24 cellular contexts compared by ENCODE assay signal in the genomic region with DNA sequence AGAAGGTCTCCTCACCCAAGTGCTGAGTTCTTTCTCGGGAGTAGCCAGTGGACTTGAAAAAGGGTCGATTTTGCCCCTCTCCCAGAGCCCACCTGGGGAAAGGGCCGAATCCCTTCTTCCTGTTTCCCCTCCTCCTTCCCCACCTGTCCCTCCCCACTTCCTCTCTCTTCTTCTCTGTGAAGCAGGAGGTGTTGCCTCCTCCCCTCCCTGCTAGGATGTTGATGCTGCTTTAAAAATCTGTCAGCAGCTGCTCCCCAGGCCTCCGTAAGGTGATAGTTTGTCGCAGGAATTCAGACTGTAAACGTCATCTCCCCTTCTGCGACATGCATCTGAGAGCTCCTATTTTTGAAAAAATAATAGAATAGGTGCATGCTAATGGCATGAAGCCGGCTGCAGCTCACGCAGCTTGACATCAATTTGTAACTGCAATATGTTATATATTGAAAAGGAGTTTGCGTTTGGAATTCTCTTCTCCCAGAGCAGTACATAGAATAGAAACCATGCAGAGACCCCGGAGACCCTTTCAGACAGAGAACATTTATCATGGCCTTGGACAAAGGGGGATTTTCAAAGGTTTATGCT.
"Had no signal": no experiment of that assay in that cellular context is flagged by ENCODE, and none has a peak within 500 bp of the region (broad histone marks: within the 10 kb centered on the region; RNA-seq: fewer than 3 reads in every experiment).

No MANE protein-coding gene starts in this region.

- H2AFZ ChIP-seq: parathyroid adenoma had no signal

- H3K79me2 ChIP-seq: parathyroid adenoma had no signal

- DNase-seq: activated CD4-positive, alpha-beta T cell treated with anti-CD3 and anti-CD28 coated beads, Interleukin-2, amount 10 ng/mL, durations not matched to agents 7 days and 5 days; activated CD4-positive, CD25-positive, alpha-beta regulatory T cell treated with anti-CD3 and anti-CD28 coated beads, Interleukin-2, amount 50 U/mL, for 72 hours; activated CD8-positive, alpha-beta memory T cell treated with anti-CD3 and anti-CD28 coated beads, Interleukin-2, amount 10 ng/mL, durations not matched to agents 7 days and 5 days; activated CD8-positive, alpha-beta T cell treated with anti-CD3 and anti-CD28 coated beads for 36 hours; activated effector memory CD4-positive, alpha-beta T cell treated with anti-CD3 and anti-CD28 coated beads, Interleukin-2, amount 50 U/mL, for 16 hours; activated naive CD4-positive, alpha-beta T cell treated with anti-CD3 and anti-CD28 coated beads, Interleukin-2, amount 50 U/mL, for 16 hours; activated T-cell treated with anti-CD3 and anti-CD28 coated beads for 4 hours; aorta; brain microvascular endothelial cell; dermis blood vessel endothelial cell; effector CD8-positive, alpha-beta T cell; foreskin keratinocyte; kidney; left lung; naive thymus-derived CD8-positive, alpha-beta T cell; nucleus accumbens; right cardiac atrium; substantia nigra; tibial artery had no signal

- H3K4me1 ChIP-seq: left lung, parathyroid adenoma, tibial artery had no signal

- H3K27ac Mint-ChIP-seq: activated CD4-positive, alpha-beta T cell treated with anti-CD3 and anti-CD28 coated beads, Interleukin-2, amount 10 ng/mL, durations not matched to agents 7 days and 5 days; activated CD8-positive, alpha-beta memory T cell treated with anti-CD3 and anti-CD28 coated beads, Interleukin-2, amount 10 ng/mL, durations not matched to agents 7 days and 5 days; activated CD8-positive, alpha-beta T cell treated with anti-CD3 and anti-CD28 coated beads for 36 hours; naive thymus-derived CD8-positive, alpha-beta T cell; stimulated activated naive CD8-positive, alpha-beta T cell treated with anti-CD3 and anti-CD28 coated beads, Interleukin-15, Interleukin-2, amounts not matched to agents 100 ng/mL and 50 ng/mL, for 24 hours; T-helper 2 cell treated with Interferon-gamma antibody and Interleukin-4, amounts not matched to agents 5 μg/mL and 100 μg/mL, for 36 hours had no signal

- H3K4me3 Mint-ChIP-seq: activated CD4-positive, alpha-beta T cell treated with anti-CD3 and anti-CD28 coated beads, Interleukin-2, amount 10 ng/mL, durations not matched to agents 7 days and 5 days; activated CD8-positive, alpha-beta memory T cell treated with anti-CD3 and anti-CD28 coated beads, Interleukin-2, amount 10 ng/mL, durations not matched to agents 7 days and 5 days; activated CD8-positive, alpha-beta T cell treated with anti-CD3 and anti-CD28 coated beads for 36 hours; naive thymus-derived CD8-positive, alpha-beta T cell; stimulated activated naive CD8-positive, alpha-beta T cell treated with anti-CD3 and anti-CD28 coated beads, Interleukin-15, Interleukin-2, amounts not matched to agents 100 ng/mL and 50 ng/mL, for 24 hours; T-helper 2 cell treated with Interferon-gamma antibody and Interleukin-4, amounts not matched to agents 5 μg/mL and 100 μg/mL, for 36 hours had no signal

- H3K9me3 Mint-ChIP-seq: activated CD4-positive, alpha-beta T cell treated with anti-CD3 and anti-CD28 coated beads, Interleukin-2, amount 10 ng/mL, durations not matched to agents 7 days and 5 days; activated CD8-positive, alpha-beta T cell treated with anti-CD3 and anti-CD28 coated beads for 36 hours; stimulated activated naive CD8-positive, alpha-beta T cell treated with anti-CD3 and anti-CD28 coated beads, Interleukin-15, Interleukin-2, amounts not matched to agents 100 ng/mL and 50 ng/mL, for 24 hours; T-helper 2 cell treated with Interferon-gamma antibody and Interleukin-4, amounts not matched to agents 5 μg/mL and 100 μg/mL, for 36 hours had no signal

- H3K4me1 Mint-ChIP-seq: activated CD4-positive, alpha-beta T cell treated with anti-CD3 and anti-CD28 coated beads, Interleukin-2, amount 10 ng/mL, durations not matched to agents 7 days and 5 days; activated CD8-positive, alpha-beta memory T cell treated with anti-CD3 and anti-CD28 coated beads, Interleukin-2, amount 10 ng/mL, durations not matched to agents 7 days and 5 days had no signal

- H3K36me3 Mint-ChIP-seq: activated CD8-positive, alpha-beta memory T cell treated with anti-CD3 and anti-CD28 coated beads, Interleukin-2, amount 10 ng/mL, durations not matched to agents 7 days and 5 days; naive thymus-derived CD8-positive, alpha-beta T cell had no signal

- H3K4me3 ChIP-seq: left lung, lung, tibial artery had no signal

- H3K27me3 Mint-ChIP-seq: activated CD4-positive, alpha-beta T cell treated with anti-CD3 and anti-CD28 coated beads, Interleukin-2, amount 10 ng/mL, durations not matched to agents 7 days and 5 days; activated CD8-positive, alpha-beta memory T cell treated with anti-CD3 and anti-CD28 coated beads, Interleukin-2, amount 10 ng/mL, durations not matched to agents 7 days and 5 days; naive thymus-derived CD8-positive, alpha-beta T cell; stimulated activated naive CD8-positive, alpha-beta T cell treated with anti-CD3 and anti-CD28 coated beads, Interleukin-15, Interleukin-2, amounts not matched to agents 100 ng/mL and 50 ng/mL, for 24 hours had no signal

- H3K27ac ChIP-seq: brain microvascular endothelial cell, foreskin keratinocyte, left lung, parathyroid adenoma, tibial artery, VCaP had no signal

- H3K36me3 ChIP-seq: brain microvascular endothelial cell, left lung, tibial artery had no signal

- H3K9me3 ChIP-seq: left lung, tibial artery had no signal
